9 cellular contexts compared by ENCODE assay signal in the genomic region with DNA sequence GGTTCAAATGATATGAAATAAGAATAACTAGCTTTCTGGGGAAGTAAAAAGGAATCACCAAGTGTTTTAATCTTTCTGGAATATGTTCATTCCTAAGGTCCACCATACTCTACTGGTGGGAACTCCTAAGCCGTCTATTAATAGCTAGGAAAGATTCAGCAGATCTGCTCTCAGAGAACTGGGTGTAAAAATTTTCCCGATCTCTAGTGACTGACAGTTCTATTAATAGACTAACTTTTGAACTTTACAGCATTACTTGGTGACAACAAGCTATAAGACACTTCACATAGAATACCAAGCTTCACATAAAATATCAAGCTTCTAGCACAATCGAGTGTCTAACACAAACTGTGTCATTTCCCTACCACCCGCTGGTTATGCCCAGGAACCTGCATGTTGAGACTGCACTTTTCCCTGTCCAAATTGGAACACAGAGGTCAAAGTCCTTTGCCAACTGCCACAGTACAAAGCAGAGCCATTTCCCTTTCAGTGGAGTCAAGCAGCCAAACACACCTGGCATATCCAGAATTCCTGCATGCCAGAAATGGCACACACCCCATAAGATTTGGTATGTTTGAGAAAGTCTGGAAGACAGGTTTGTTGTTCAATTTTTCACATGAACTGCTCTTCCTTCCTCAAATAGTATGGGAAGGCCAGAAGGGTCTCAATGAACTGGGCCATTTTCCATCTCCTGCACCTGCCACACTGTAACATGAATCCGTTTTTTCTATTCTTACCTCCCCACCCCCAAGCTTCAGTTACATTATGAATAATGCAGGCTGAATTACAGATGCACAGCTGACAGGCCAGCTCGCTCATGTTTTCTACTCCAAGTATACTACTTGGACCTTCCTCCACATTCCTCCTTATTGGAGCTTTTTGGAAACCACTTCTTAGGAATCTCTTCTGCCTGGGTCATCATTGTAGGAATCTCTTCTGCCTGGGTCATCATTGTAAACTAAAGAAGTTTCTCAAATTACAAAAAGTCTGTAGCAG. TPM values are rescaled to one million over a fixed set of nuclear protein-coding genes. Genes with fewer than 3 reads are reported as not detected.
DNase-seq lines count a peak whose midpoint lies in the region; ATAC-seq, FAIRE-seq and TF ChIP-seq lines count a peak whose summit lies in the region.
"Had no signal": no experiment of that assay in that cellular context is flagged by ENCODE, and none has a peak within 500 bp of the region (broad histone marks: within the 10 kb centered on the region; RNA-seq: fewer than 3 reads in every experiment).

No MANE protein-coding gene starts in this region.

- POLR2A ChIA-PET in HCT116 (lab: Charles Lee), result no interaction called here

- TF ChIP-seq RAD21 in HCT116 (IDR thresholded peaks at IDR 0.05; ENCODE audit: low read depth), result no peak

- H3K9ac ChIP-seq in HCT116 (ENCODE audit: low read length) (no peak overlapping the region), kidney (ENCODE audit: low read length in 2 of 2) (peak overlapping the region in 1 of 2 donors; percentile 23)

- no peak overlapping the region for H2AFZ ChIP-seq in HCT116 (ENCODE audit: low read depth, low read length, poor library complexity, severe bottlenecking)

- H3K4me2 ChIP-seq in HCT116 (ENCODE audit: low read length), result peak overlapping the region; percentile 10; the same call in 1 of the 2 replicates

- RAD21 ChIA-PET in HCT116 (lab: Charles Lee; ENCODE audit: low non-redundant PET in 1 of 2, low total read pairs in 2 of 2, uncharacterized antibody in 2 of 2, unreplicated experiment in 2 of 2), result no interaction called here

- BruUV-seq in HCT116 (replicated peaks; lab: Mats Ljungman, UMichigan), result no TSS peak

- no peak for FAIRE-seq in kidney (lab: Jason Lieb, UNC)
- FAIRE-seq: islet of Langerhans had no signal

- H3K4me3 ChIP-seq in HCT116 (replicated peaks in 1 of 2; ENCODE audit: low read depth in 1 of 2, low read length in 2 of 2) (no peak overlapping the region), kidney (ENCODE audit: low read length in 2 of 2) (peak overlapping the region; percentile 28 to 39)

- no peaks in the 10 kb centered on the region for H3K9me3 ChIP-seq in HCT116 (ENCODE audit: control insufficient read depth in 1 of 2, insufficient read depth in 1 of 2, low read depth in 1 of 2, low read length in 2 of 2)
- no peaks in the 10 kb centered on the region for H3K9me3 ChIP-seq in kidney (ENCODE audit: control insufficient read depth in 1 of 2, low read length in 2 of 2)

- CTCF ChIA-PET in HCT116 (lab: Charles Lee), result no interaction called here

- peaks cover 64% of the 10 kb centered on the region for H3K79me2 ChIP-seq in HCT116 (ENCODE audit: insufficient read depth, low read length)

- no peaks in the 10 kb centered on the region for H3K9me2 ChIP-seq in HCT116 (ENCODE audit: insufficient read depth)

- intact Hi-C loops in HCT116 (cut with micrococcal nuclease) (no loop called here), kidney (cut with DNase I) (no loop called here)

- DNase-seq in HCT116 (ENCODE audit: low read depth, low spot score) (no peak), SHP77 (lab: John Stamatoyannopoulos, UW) (peak; percentile 18 to 37), kidney (no peak), T1000 (lab: John Stamatoyannopoulos, UW) (no peak)

- H4K20me1 ChIP-seq in HCT116 (ENCODE audit: insufficient read depth), result peaks cover 3% of the 10 kb centered on the region; the same call in 1 of the 2 replicates

- H3K27ac ChIP-seq in 22Rv1, result peak overlapping the region; percentile 90
- H3K27ac ChIP-seq in HCT116 (ENCODE audit: low read depth, low read length), result no peak overlapping the region
- H3K27ac ChIP-seq in kidney (ENCODE audit: low read depth in 2 of 2, low read length in 2 of 2), result peak overlapping the region; percentile 26 to 52

- TF ChIP-seq POLR2A in HCT116 (IDR thresholded peaks at IDR 0.05; ENCODE audit: borderline replicate concordance, extremely low read depth, insufficient read depth, insufficient read length), result no peak

- TF ChIP-seq CTCF in 22Rv1 (IDR thresholded peaks at IDR 0.05), result no peak
- TF ChIP-seq CTCF in HCT116 (IDR thresholded peaks at IDR 0.05 in 2 of 3, conservative IDR thresholded peaks at IDR 0.05 in 1 of 3; ENCODE audit: borderline replicate concordance in 1 of 3, insufficient read depth in 1 of 3, low read depth in 2 of 3, low read length in 2 of 3), result no peak
- TF ChIP-seq CTCF in kidney (IDR thresholded peaks at IDR 0.05; ENCODE audit: borderline replicate concordance, extremely low read depth, insufficient read depth), result no peak

- H3K4me1 ChIP-seq in HCT116 (ENCODE audit: control insufficient read depth in 1 of 2, insufficient read depth in 2 of 2, low read length in 2 of 2), result peaks cover 16 to 32% of the 10 kb centered on the region in 2 experiments
- H3K4me1 ChIP-seq in kidney (ENCODE audit: control insufficient read depth in 1 of 2, insufficient read depth in 1 of 2, low read depth in 1 of 2, low read length in 2 of 2), result peaks cover 20 to 29% of the 10 kb centered on the region in 2 donors

- H3K36me3 ChIP-seq in HCT116 (ENCODE audit: control insufficient read depth in 1 of 2, insufficient read depth in 2 of 2, low read length in 2 of 2) (peaks cover 29 to 31% of the 10 kb centered on the region in 2 experiments; a peak in 3 of 4 replicates), kidney (ENCODE audit: control insufficient read depth in 1 of 2, insufficient read depth in 2 of 2, low read length in 2 of 2) (peaks cover 26 to 28% of the 10 kb centered on the region in 2 donors)

- no peak for ATAC-seq in HCT116
- ATAC-seq in GM19455 (IDR thresholded peaks at IDR 0.05; ENCODE audit: unreplicated experiment), result no peak
- ATAC-seq in GM19467 (IDR thresholded peaks at IDR 0.05; ENCODE audit: unreplicated experiment), result no peak
- no peak for ATAC-seq in GM21367 (IDR thresholded peaks at IDR 0.05; ENCODE audit: unreplicated experiment)

- no peaks in the 10 kb centered on the region for H3K27me3 ChIP-seq in HCT116 (ENCODE audit: insufficient read depth, low read length)

TF ChIP-seq in HCT116, 20 proteins besides CTCF, POLR2A, EP300 and RAD21 (continues in another document):
- TF ChIP-seq SRF (IDR thresholded peaks at IDR 0.05; ENCODE audit: low read depth) (no peak), CBX3 (IDR thresholded peaks at IDR 0.05; ENCODE audit: low read depth) (no peak), SP1 (IDR thresholded peaks at IDR 0.05; ENCODE audit: low read depth) (no peak), YY1 (IDR thresholded peaks at IDR 0.05; ENCODE audit: extremely low read depth, insufficient replicate concordance, low read depth, low read length) (no peak), ZNF274 (IDR thresholded peaks at IDR 0.05; ENCODE audit: low read depth, low read length) (no peak), JUND (IDR thresholded peaks at IDR 0.05) (no peak), POLR2AphosphoS5 (IDR thresholded peaks at IDR 0.05; ENCODE audit: low read depth, low read length) (no peak), EZH2phosphoT487 (IDR thresholded peaks at IDR 0.05; ENCODE audit: borderline replicate concordance) (no peak), ZFX (IDR thresholded peaks at IDR 0.05) (no peak), FOSL1 (IDR thresholded peaks at IDR 0.05; ENCODE audit: low read depth) (no peak), ELF1 (IDR thresholded peaks at IDR 0.05; ENCODE audit: borderline replicate concordance, low read depth) (no peak)
- TF ChIP-seq, protein P1, sequence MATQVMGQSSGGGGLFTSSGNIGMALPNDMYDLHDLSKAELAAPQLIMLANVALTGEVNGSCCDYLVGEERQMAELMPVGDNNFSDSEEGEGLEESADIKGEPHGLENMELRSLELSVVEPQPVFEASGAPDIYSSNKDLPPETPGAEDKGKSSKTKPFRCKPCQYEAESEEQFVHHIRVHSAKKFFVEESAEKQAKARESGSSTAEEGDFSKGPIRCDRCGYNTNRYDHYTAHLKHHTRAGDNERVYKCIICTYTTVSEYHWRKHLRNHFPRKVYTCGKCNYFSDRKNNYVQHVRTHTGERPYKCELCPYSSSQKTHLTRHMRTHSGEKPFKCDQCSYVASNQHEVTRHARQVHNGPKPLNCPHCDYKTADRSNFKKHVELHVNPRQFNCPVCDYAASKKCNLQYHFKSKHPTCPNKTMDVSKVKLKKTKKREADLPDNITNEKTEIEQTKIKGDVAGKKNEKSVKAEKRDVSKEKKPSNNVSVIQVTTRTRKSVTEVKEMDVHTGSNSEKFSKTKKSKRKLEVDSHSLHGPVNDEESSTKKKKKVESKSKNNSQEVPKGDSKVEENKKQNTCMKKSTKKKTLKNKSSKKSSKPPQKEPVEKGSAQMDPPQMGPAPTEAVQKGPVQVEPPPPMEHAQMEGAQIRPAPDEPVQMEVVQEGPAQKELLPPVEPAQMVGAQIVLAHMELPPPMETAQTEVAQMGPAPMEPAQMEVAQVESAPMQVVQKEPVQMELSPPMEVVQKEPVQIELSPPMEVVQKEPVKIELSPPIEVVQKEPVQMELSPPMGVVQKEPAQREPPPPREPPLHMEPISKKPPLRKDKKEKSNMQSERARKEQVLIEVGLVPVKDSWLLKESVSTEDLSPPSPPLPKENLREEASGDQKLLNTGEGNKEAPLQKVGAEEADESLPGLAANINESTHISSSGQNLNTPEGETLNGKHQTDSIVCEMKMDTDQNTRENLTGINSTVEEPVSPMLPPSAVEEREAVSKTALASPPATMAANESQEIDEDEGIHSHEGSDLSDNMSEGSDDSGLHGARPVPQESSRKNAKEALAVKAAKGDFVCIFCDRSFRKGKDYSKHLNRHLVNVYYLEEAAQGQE (IDR thresholded peaks at IDR 0.05; ENCODE audit: low read depth), result no peak
- TF ChIP-seq, protein P2, sequence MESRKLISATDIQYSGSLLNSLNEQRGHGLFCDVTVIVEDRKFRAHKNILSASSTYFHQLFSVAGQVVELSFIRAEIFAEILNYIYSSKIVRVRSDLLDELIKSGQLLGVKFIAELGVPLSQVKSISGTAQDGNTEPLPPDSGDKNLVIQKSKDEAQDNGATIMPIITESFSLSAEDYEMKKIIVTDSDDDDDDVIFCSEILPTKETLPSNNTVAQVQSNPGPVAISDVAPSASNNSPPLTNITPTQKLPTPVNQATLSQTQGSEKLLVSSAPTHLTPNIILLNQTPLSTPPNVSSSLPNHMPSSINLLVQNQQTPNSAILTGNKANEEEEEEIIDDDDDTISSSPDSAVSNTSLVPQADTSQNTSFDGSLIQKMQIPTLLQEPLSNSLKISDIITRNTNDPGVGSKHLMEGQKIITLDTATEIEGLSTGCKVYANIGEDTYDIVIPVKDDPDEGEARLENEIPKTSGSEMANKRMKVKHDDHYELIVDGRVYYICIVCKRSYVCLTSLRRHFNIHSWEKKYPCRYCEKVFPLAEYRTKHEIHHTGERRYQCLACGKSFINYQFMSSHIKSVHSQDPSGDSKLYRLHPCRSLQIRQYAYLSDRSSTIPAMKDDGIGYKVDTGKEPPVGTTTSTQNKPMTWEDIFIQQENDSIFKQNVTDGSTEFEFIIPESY (IDR thresholded peaks at IDR 0.05; ENCODE audit: extremely low read depth, insufficient replicate concordance, low read length), result no peak

RNA-seq across cellular contexts. Expression of a gene that starts 3.7 kb away (rescaled TPM):
- 43.8 TPM for total RNA-seq in HCT116 (2021; ENCODE audit: unreplicated experiment)
- polyA plus RNA-seq in HCT116 (2012), result 27.2 and 28.3 TPM in 2 replicates
- 53.8 TPM for total RNA-seq in kidney
- 25.9 TPM for polyA plus RNA-seq in kidney (ENCODE audit: insufficient read depth, low read depth, low replicate concordance)

RNA-seq across cellular contexts. Expression of a gene that starts 57.0 kb away (rescaled TPM):
- 37.6 TPM for total RNA-seq in HCT116 (2021; ENCODE audit: unreplicated experiment)
- 25.1 and 28.0 TPM in 2 replicates for polyA plus RNA-seq in HCT116 (2012)
- 35.4 TPM for total RNA-seq in kidney
- polyA plus RNA-seq in kidney (ENCODE audit: insufficient read depth, low read depth, low replicate concordance), result 12.3 TPM

Comparison
In these comparisons a context has a peak if more than half of its experiments do, and no peak if none do; other contexts are left out.
1. DNase-seq: peak in SHP77 (2 of 2); none in HCT116 (single experiment), kidney (single experiment) and T1000 (single experiment).
2. H3K4me3 ChIP-seq: peak in kidney (2 of 2); none in HCT116 (0 of 2).